In the genomic region with DNA sequence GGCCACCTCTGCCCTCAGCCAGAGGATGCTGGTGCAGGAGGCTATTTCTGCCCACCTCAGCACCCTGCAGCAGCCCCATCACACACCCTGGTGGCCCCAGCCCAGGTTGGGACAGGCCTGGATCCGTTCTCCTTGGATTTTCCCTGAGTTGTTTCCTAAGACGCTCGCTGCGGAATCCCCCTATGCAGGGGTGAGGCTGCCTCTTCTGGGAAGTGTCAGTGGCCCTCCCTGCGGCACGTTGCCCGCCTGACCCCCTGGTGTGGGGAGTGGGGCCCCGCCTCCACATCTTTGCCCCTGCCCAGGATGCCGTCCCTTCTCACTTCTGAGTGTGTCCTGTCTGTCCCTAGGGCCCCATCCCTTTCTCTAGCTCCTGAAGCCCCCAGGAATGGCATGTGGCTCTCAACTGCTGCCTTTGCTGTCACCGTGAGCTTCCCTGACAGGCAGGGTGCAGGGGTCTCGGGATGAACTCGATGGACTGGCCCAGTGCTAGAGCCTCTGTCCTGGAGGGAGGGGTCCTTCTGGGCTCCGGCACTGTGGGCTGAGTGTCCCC, we compare ENCODE assay signal across 1 cellular context.
TF ChIP-seq lines count a peak whose summit lies in the region.

No MANE protein-coding gene starts in this region.

TF ChIP-seq in HepG2, 621 proteins besides CTCF, POLR2A, EP300 and RAD21 (continued from another document and continues in another):
- TF ChIP-seq, protein P1, sequence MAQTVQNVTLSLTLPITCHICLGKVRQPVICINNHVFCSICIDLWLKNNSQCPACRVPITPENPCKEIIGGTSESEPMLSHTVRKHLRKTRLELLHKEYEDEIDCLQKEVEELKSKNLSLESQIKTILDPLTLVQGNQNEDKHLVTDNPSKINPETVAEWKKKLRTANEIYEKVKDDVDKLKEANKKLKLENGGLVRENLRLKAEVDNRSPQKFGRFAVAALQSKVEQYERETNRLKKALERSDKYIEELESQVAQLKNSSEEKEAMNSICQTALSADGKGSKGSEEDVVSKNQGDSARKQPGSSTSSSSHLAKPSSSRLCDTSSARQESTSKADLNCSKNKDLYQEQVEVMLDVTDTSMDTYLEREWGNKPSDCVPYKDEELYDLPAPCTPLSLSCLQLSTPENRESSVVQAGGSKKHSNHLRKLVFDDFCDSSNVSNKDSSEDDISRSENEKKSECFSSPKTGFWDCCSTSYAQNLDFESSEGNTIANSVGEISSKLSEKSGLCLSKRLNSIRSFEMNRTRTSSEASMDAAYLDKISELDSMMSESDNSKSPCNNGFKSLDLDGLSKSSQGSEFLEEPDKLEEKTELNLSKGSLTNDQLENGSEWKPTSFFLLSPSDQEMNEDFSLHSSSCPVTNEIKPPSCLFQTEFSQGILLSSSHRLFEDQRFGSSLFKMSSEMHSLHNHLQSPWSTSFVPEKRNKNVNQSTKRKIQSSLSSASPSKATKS (CRISPR knock-in tag; IDR thresholded peaks at IDR 0.05), result no peak
- no peak for TF ChIP-seq ZNF232 (CRISPR knock-in tag; IDR thresholded peaks at IDR 0.05; ENCODE audit: borderline replicate concordance)
- TF ChIP-seq NFRKB (IDR thresholded peaks at IDR 0.05), result no peak
- no peak for TF ChIP-seq ZFP36L2 (CRISPR knock-in tag; IDR thresholded peaks at IDR 0.05)
- no peak for TF ChIP-seq ELF3 (CRISPR knock-in tag; IDR thresholded peaks at IDR 0.05)
- TF ChIP-seq MLX (CRISPR knock-in tag; IDR thresholded peaks at IDR 0.05), result no peak
- no peak for TF ChIP-seq MEF2D (CRISPR knock-in tag; IDR thresholded peaks at IDR 0.05)
- no peak for TF ChIP-seq REXO4 (CRISPR knock-in tag; IDR thresholded peaks at IDR 0.05; ENCODE audit: borderline replicate concordance)
- no peak for TF ChIP-seq CBX2 (IDR thresholded peaks at IDR 0.05; ENCODE audit: low read depth, low read length)
- no peak for TF ChIP-seq CBX2 (CRISPR knock-in tag; IDR thresholded peaks at IDR 0.05; ENCODE audit: low read depth)
- no peak for TF ChIP-seq GZF1 (CRISPR knock-in tag; IDR thresholded peaks at IDR 0.05)
- no peak for TF ChIP-seq SETDB1 (CRISPR knock-in tag; IDR thresholded peaks at IDR 0.05; ENCODE audit: borderline replicate concordance)
- no peak for TF ChIP-seq ZBTB38 (CRISPR knock-in tag; IDR thresholded peaks at IDR 0.05)
- no peak for TF ChIP-seq ZNF460 (CRISPR knock-in tag; IDR thresholded peaks at IDR 0.05; ENCODE audit: borderline replicate concordance)
- peak; percentile 98 for TF ChIP-seq ZSCAN25 (CRISPR knock-in tag; IDR thresholded peaks at IDR 0.05)
- no peak; the same call in 1 of the 2 replicates for TF ChIP-seq ESRRA (CRISPR knock-in tag; IDR thresholded peaks at IDR 0.05; ENCODE audit: low read depth)
- no peak; the same call in 1 of the 2 replicates for TF ChIP-seq THAP9 (CRISPR knock-in tag; IDR thresholded peaks at IDR 0.05; ENCODE audit: borderline replicate concordance)
- no peak for TF ChIP-seq MTF1 (CRISPR knock-in tag; IDR thresholded peaks at IDR 0.05)
- peak; percentile 6 for TF ChIP-seq HNRNPLL (IDR thresholded peaks at IDR 0.05; ENCODE audit: low read depth, low read length, poor library complexity, severe bottlenecking)
- TF ChIP-seq TCF7 (IDR thresholded peaks at IDR 0.05; ENCODE audit: low read depth), result no peak
- TF ChIP-seq HMG20B (CRISPR knock-in tag; conservative IDR thresholded peaks at IDR 0.05), result no peak
- TF ChIP-seq, protein P2, sequence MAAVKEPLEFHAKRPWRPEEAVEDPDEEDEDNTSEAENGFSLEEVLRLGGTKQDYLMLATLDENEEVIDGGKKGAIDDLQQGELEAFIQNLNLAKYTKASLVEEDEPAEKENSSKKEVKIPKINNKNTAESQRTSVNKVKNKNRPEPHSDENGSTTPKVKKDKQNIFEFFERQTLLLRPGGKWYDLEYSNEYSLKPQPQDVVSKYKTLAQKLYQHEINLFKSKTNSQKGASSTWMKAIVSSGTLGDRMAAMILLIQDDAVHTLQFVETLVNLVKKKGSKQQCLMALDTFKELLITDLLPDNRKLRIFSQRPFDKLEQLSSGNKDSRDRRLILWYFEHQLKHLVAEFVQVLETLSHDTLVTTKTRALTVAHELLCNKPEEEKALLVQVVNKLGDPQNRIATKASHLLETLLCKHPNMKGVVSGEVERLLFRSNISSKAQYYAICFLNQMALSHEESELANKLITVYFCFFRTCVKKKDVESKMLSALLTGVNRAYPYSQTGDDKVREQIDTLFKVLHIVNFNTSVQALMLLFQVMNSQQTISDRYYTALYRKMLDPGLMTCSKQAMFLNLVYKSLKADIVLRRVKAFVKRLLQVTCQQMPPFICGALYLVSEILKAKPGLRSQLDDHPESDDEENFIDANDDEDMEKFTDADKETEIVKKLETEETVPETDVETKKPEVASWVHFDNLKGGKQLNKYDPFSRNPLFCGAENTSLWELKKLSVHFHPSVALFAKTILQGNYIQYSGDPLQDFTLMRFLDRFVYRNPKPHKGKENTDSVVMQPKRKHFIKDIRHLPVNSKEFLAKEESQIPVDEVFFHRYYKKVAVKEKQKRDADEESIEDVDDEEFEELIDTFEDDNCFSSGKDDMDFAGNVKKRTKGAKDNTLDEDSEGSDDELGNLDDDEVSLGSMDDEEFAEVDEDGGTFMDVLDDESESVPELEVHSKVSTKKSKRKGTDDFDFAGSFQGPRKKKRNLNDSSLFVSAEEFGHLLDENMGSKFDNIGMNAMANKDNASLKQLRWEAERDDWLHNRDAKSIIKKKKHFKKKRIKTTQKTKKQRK (IDR thresholded peaks at IDR 0.05; ENCODE audit: low read length), result no peak
- TF ChIP-seq ZNF687 (CRISPR knock-in tag; IDR thresholded peaks at IDR 0.05), result no peak
- TF ChIP-seq TMF1 (CRISPR knock-in tag; IDR thresholded peaks at IDR 0.05; ENCODE audit: low read depth), result no peak
- TF ChIP-seq DMTF1 (CRISPR knock-in tag; IDR thresholded peaks at IDR 0.05), result no peak
- no peak for TF ChIP-seq TBP (CRISPR knock-in tag; IDR thresholded peaks at IDR 0.05)
- TF ChIP-seq ELF1 (CRISPR knock-in tag; IDR thresholded peaks at IDR 0.05), result no peak
- no peak for TF ChIP-seq DNMT1 (CRISPR knock-in tag; IDR thresholded peaks at IDR 0.05)
- TF ChIP-seq FIP1L1 (IDR thresholded peaks at IDR 0.05; ENCODE audit: borderline replicate concordance, insufficient read depth, low read depth, low read length), result no peak
- peak; percentile 10; the same call in 1 of the 2 replicates for TF ChIP-seq POGK (CRISPR knock-in tag; conservative IDR thresholded peaks at IDR 0.05)
- TF ChIP-seq SOX6 (IDR thresholded peaks at IDR 0.05), result no peak
- no peak for TF ChIP-seq SOX6 (CRISPR knock-in tag; IDR thresholded peaks at IDR 0.05)
- TF ChIP-seq BCL3 (CRISPR knock-in tag; IDR thresholded peaks at IDR 0.05), result no peak
- no peak for TF ChIP-seq ZNF660 (CRISPR knock-in tag; IDR thresholded peaks at IDR 0.05; ENCODE audit: borderline replicate concordance, low read depth)
- TF ChIP-seq JUNB (CRISPR knock-in tag; IDR thresholded peaks at IDR 0.05; ENCODE audit: borderline replicate concordance), result no peak
- TF ChIP-seq FLYWCH1 (CRISPR knock-in tag; IDR thresholded peaks at IDR 0.05), result no peak
- TF ChIP-seq ZNF143 (CRISPR knock-in tag; IDR thresholded peaks at IDR 0.05), result no peak
- TF ChIP-seq U2AF1 (optimal IDR thresholded peaks at IDR 0.05; ENCODE audit: low read depth, low read length), result no peak
- no peak for TF ChIP-seq CAMTA2 (CRISPR knock-in tag; IDR thresholded peaks at IDR 0.05; ENCODE audit: borderline replicate concordance)
